In genomic region chr12:100733817-100734593, GRCh38 we compare ENCODE assay signal across 1 cellular context.
TF ChIP-seq lines count a peak whose summit lies in the region.

No MANE protein-coding gene starts in this region.

TF ChIP-seq in WTC11, 78 proteins besides CTCF, POLR2A, EP300 and RAD21 (continued from another document):
- TF ChIP-seq AFF4 (CRISPR knock-in tag; IDR thresholded peaks at IDR 0.05; ENCODE audit: borderline replicate concordance) (no peak), NFYB (CRISPR knock-in tag; conservative IDR thresholded peaks at IDR 0.05; ENCODE audit: low read depth) (no peak), USF1 (CRISPR knock-in tag; IDR thresholded peaks at IDR 0.05) (no peak), ESRRA (CRISPR knock-in tag; IDR thresholded peaks at IDR 0.05; ENCODE audit: borderline replicate concordance) (no peak), FOXP4 (CRISPR knock-in tag; IDR thresholded peaks at IDR 0.05) (no peak), MAX (CRISPR knock-in tag; IDR thresholded peaks at IDR 0.05) (no peak), PREB (CRISPR knock-in tag; IDR thresholded peaks at IDR 0.05; ENCODE audit: borderline replicate concordance) (no peak), ATF2 (CRISPR knock-in tag; IDR thresholded peaks at IDR 0.05; ENCODE audit: borderline replicate concordance, low read depth) (no peak), CREM (CRISPR knock-in tag; IDR thresholded peaks at IDR 0.05) (no peak), CDX4 (CRISPR knock-in tag; IDR thresholded peaks at IDR 0.05; ENCODE audit: borderline replicate concordance) (no peak)
